In the genomic region with DNA sequence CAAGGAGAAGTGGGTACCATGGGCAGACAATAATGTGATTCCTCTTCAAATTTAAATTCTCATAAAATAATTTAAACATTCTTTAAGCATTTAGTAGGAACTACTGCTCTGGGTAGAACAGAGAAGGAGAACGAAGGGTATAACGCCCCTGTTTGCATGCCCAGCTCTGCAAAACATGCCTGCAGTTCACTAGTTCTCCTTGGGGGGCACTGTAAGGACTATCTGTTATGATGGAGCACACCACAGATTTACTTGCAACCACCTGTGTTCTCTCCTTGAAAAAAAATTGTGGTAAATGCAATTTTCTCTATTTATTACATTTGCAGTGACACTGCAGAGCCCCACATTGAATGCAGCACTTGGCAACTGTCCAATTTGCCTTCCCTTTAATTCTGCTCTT, we compare ENCODE assay signal across 10 cellular contexts.
DNase-seq lines count a peak whose midpoint lies in the region; ATAC-seq and TF ChIP-seq lines count a peak whose summit lies in the region.
"Had no signal": no experiment of that assay in that cellular context is flagged by ENCODE, and none has a peak within 500 bp of the region (broad histone marks: within the 10 kb centered on the region; RNA-seq: fewer than 3 reads in every experiment).

No MANE protein-coding gene starts in this region.

- no peak overlapping the region for H2AFZ ChIP-seq in MM.1S (ENCODE audit: low read length)

- no peaks in the 10 kb centered on the region for H3K36me3 Mint-ChIP-seq in activated CD4-positive, alpha-beta memory T cell treated with anti-CD3 and anti-CD28 coated beads, Interleukin-2, amount 10 ng/mL, durations not matched to agents 7 days and 5 days (ENCODE audit: low read depth)

- CTCF ChIA-PET in activated CD4-positive, alpha-beta memory T cell treated with anti-CD3 and anti-CD28 coated beads, Interleukin-2, amount 10 ng/mL, durations not matched to agents 7 days and 5 days (lab: Charles Lee): no interaction called here

- H3K4me3 ChIP-seq in GM12864 (ENCODE audit: low read depth, low read length) (no peak overlapping the region), MM.1S (ENCODE audit: low read length) (no peak overlapping the region), iPS DF 6.9 (ENCODE audit: low read length) (no peak overlapping the region)
- H3K4me3 ChIP-seq: MG63 had no signal

- no peak overlapping the region for H3K27ac Mint-ChIP-seq in activated CD4-positive, alpha-beta memory T cell treated with anti-CD3 and anti-CD28 coated beads, Interleukin-2, amount 10 ng/mL, durations not matched to agents 7 days and 5 days

- H3K9me2 ChIP-seq in MM.1S (replicated peaks; ENCODE audit: insufficient read depth, low read length): no peaks in the 10 kb centered on the region

- DNase-seq in GM12864 (ENCODE audit: low read depth): no peak
- peak; percentile 20 for DNase-seq in MM.1S
- DNase-seq in iPS DF 6.9 (ENCODE audit: low read depth, low spot score): peak; percentile 27
- no peak for DNase-seq in activated CD4-positive, alpha-beta memory T cell treated with anti-CD3 and anti-CD28 coated beads, Interleukin-2, amount 10 ng/mL, durations not matched to agents 7 days and 5 days
- DNase-seq in caudate nucleus (lab: John Stamatoyannopoulos, UW): no peak
- DNase-seq in inferior parietal cortex (ENCODE audit: extremely low spot score): no peak
- DNase-seq in T1000 (lab: John Stamatoyannopoulos, UW): no peak
- DNase-seq: cortex of kidney, MG63 had no signal

- H3K27me3 ChIP-seq in MM.1S (replicated peaks; ENCODE audit: insufficient read depth, low read length) (no peaks in the 10 kb centered on the region), iPS DF 6.9 (ENCODE audit: control insufficient read depth, insufficient read depth, low read length) (no peaks in the 10 kb centered on the region)
- H3K27me3 ChIP-seq: MG63 had no signal

- TF ChIP-seq CTCF in GM12864 (IDR thresholded peaks at IDR 0.05; ENCODE audit: low read depth, low read length, missing control alignments) (peak; percentile 65), MM.1S (IDR thresholded peaks at IDR 0.05; ENCODE audit: low read length) (peak; percentile 48)

- no peaks in the 10 kb centered on the region for H3F3A ChIP-seq in MM.1S (ENCODE audit: insufficient read depth, low read length)

- no peaks in the 10 kb centered on the region for H3K79me2 ChIP-seq in MM.1S (ENCODE audit: low read length)

- peaks cover 8% of the 10 kb centered on the region for H3K9me3 Mint-ChIP-seq in activated CD4-positive, alpha-beta memory T cell treated with anti-CD3 and anti-CD28 coated beads, Interleukin-2, amount 10 ng/mL, durations not matched to agents 7 days and 5 days

- H3K9ac ChIP-seq in MM.1S (ENCODE audit: low read length): no peak overlapping the region

- H3K4me1 ChIP-seq in MM.1S (ENCODE audit: low read length) (no peaks in the 10 kb centered on the region), iPS DF 6.9 (ENCODE audit: control insufficient read depth, insufficient read depth, low read length) (no peaks in the 10 kb centered on the region)

- H4K20me1 ChIP-seq in MM.1S (ENCODE audit: insufficient read depth, low read length): no peaks in the 10 kb centered on the region

- H3K36me3 ChIP-seq in MM.1S (replicated peaks; ENCODE audit: insufficient read depth, low read length) (no peaks in the 10 kb centered on the region), iPS DF 6.9 (ENCODE audit: control insufficient read depth, insufficient read depth, low read length) (no peaks in the 10 kb centered on the region)
- H3K36me3 ChIP-seq: MG63 had no signal

- ATAC-seq in GM21526 (IDR thresholded peaks at IDR 0.05; ENCODE audit: low FRiP score, unreplicated experiment): peak; percentile 91

- no peak overlapping the region for H3K4me2 ChIP-seq in MM.1S (ENCODE audit: low read depth, low read length)

- H3K4me1 Mint-ChIP-seq in activated CD4-positive, alpha-beta memory T cell treated with anti-CD3 and anti-CD28 coated beads, Interleukin-2, amount 10 ng/mL, durations not matched to agents 7 days and 5 days: no peaks in the 10 kb centered on the region

- H3K27ac ChIP-seq in MM.1S (ENCODE audit: low read length): no peak overlapping the region
- H3K27ac ChIP-seq in iPS DF 6.9 (ENCODE audit: low read length): no peak overlapping the region
- no peak overlapping the region for H3K27ac ChIP-seq in caudate nucleus (ENCODE audit: low read depth, low read length)

- WGBS in iPS DF 6.9 (ENCODE audit: insufficient coverage, insufficient read length): no CpG with 5 or more reads among the region's 2 CpGs

- H3K4me3 Mint-ChIP-seq in activated CD4-positive, alpha-beta memory T cell treated with anti-CD3 and anti-CD28 coated beads, Interleukin-2, amount 10 ng/mL, durations not matched to agents 7 days and 5 days: no peak overlapping the region

- H3K27me3 Mint-ChIP-seq in activated CD4-positive, alpha-beta memory T cell treated with anti-CD3 and anti-CD28 coated beads, Interleukin-2, amount 10 ng/mL, durations not matched to agents 7 days and 5 days: no peaks in the 10 kb centered on the region

- POLR2A ChIA-PET in activated CD4-positive, alpha-beta memory T cell treated with anti-CD3 and anti-CD28 coated beads, Interleukin-2, amount 10 ng/mL, durations not matched to agents 7 days and 5 days (lab: Charles Lee): no interaction called here

- no peaks in the 10 kb centered on the region for H3K9me3 ChIP-seq in MM.1S (replicated peaks; ENCODE audit: insufficient read depth, low read length)
- no peaks in the 10 kb centered on the region for H3K9me3 ChIP-seq in iPS DF 6.9 (ENCODE audit: control insufficient read depth, insufficient read depth, low read length)
- H3K9me3 ChIP-seq: MG63 had no signal

Comparison
In these comparisons a context has a peak if more than half of its experiments do, and no peak if none do; other contexts are left out.
1. DNase-seq: peak in MM.1S (single experiment) and iPS DF 6.9 (single experiment); none in GM12864 (single experiment), activated CD4-positive, alpha-beta memory T cell treated with anti-CD3 and anti-CD28 coated beads, Interleukin-2, amount 10 ng/mL, durations not matched to agents 7 days and 5 days (single experiment), caudate nucleus (0 of 61), inferior parietal cortex (single experiment) and T1000 (single experiment).